Comparison of ENCODE assay signal across 9 cellular contexts in genomic region chr5:151093476-151093889, GRCh38. TPM values are rescaled to one million over a fixed set of nuclear protein-coding genes. Genes with fewer than 3 reads are reported as not detected.
DNase-seq lines count a peak whose midpoint lies in the region; ATAC-seq and TF ChIP-seq lines count a peak whose summit lies in the region.
"Had no signal": no experiment of that assay in that cellular context is flagged by ENCODE, and none has a peak within 500 bp of the region (broad histone marks: within the 10 kb centered on the region; RNA-seq: fewer than 3 reads in every experiment).

No MANE protein-coding gene starts in this region.

- DNase-seq in T-helper 1 cell, result no peak
- DNase-seq in HS-5 (ENCODE audit: low read depth), result peak; percentile 97
- DNase-seq in immature natural killer cell, result no peak
- DNase-seq in upper lobe of right lung, result no peak
- DNase-seq in RPMI8226, result no peak
- DNase-seq in stimulated activated CD4-positive, alpha-beta T cell treated with anti-CD3 and anti-CD28 coated beads, Interleukin-4, amount 100 ng/mL, for 4 hours, result no peak

- peak overlapping the region; percentile 79 for H3K27ac ChIP-seq in upper lobe of right lung
- H3K27ac ChIP-seq: 22Rv1 had no signal

- intact Hi-C loops in upper lobe of right lung (cut with DNase I), result no loop called here

- no peak for TF ChIP-seq CTCF in upper lobe of right lung (IDR thresholded peaks at IDR 0.05)

- peaks cover 16% of the 10 kb centered on the region for H3K36me3 Mint-ChIP-seq in T-helper 1 cell treated with Interleukin-12 subunit alpha and Interleukin-12 subunit beta and Interleukin-4 antibody, amounts not matched to agents 30 μg/mL and 1 μg/mL, for 36 hours (ENCODE audit: low read depth)
- H3K36me3 Mint-ChIP-seq in activated T-helper 17 cell treated with anti-CD3 and anti-CD28 coated beads, Interleukin-2, amount 50 U/mL, for 72 hours (ENCODE audit: low read depth), result peaks cover 40% of the 10 kb centered on the region
- H3K36me3 Mint-ChIP-seq in immature natural killer cell, result no peaks in the 10 kb centered on the region

- peak overlapping the region; percentile 88 for H3K27ac Mint-ChIP-seq in T-helper 1 cell treated with Interleukin-12 subunit alpha and Interleukin-12 subunit beta and Interleukin-4 antibody, amounts not matched to agents 30 μg/mL and 1 μg/mL, for 36 hours
- H3K27ac Mint-ChIP-seq in activated T-helper 17 cell treated with anti-CD3 and anti-CD28 coated beads, Interleukin-2, amount 50 U/mL, for 72 hours, result peak overlapping the region; percentile 95
- H3K27ac Mint-ChIP-seq in immature natural killer cell, result peak overlapping the region; percentile 85 to 98 (median 96)

- H3K4me1 Mint-ChIP-seq in T-helper 1 cell treated with Interleukin-12 subunit alpha and Interleukin-12 subunit beta and Interleukin-4 antibody, amounts not matched to agents 30 μg/mL and 1 μg/mL, for 36 hours (ENCODE audit: low read depth), result peaks cover 54% of the 10 kb centered on the region
- peaks cover 42% of the 10 kb centered on the region for H3K4me1 Mint-ChIP-seq in activated T-helper 17 cell treated with anti-CD3 and anti-CD28 coated beads, Interleukin-2, amount 50 U/mL, for 72 hours
- H3K4me1 Mint-ChIP-seq in immature natural killer cell, result peaks cover 70 to 71% of the 10 kb centered on the region in 2 donors

- H3K27me3 Mint-ChIP-seq in T-helper 1 cell treated with Interleukin-12 subunit alpha and Interleukin-12 subunit beta and Interleukin-4 antibody, amounts not matched to agents 30 μg/mL and 1 μg/mL, for 36 hours (ENCODE audit: low read depth), result peaks cover 11% of the 10 kb centered on the region
- H3K27me3 Mint-ChIP-seq in activated T-helper 17 cell treated with anti-CD3 and anti-CD28 coated beads, Interleukin-2, amount 50 U/mL, for 72 hours, result no peaks in the 10 kb centered on the region
- peaks cover 6 to 25% (median 20%) of the 10 kb centered on the region in 3 donors for H3K27me3 Mint-ChIP-seq in immature natural killer cell (ENCODE audit: low read depth in 3 of 3)

- no peaks in the 10 kb centered on the region for H3K9me3 Mint-ChIP-seq in T-helper 1 cell treated with Interleukin-12 subunit alpha and Interleukin-12 subunit beta and Interleukin-4 antibody, amounts not matched to agents 30 μg/mL and 1 μg/mL, for 36 hours
- H3K9me3 Mint-ChIP-seq in activated T-helper 17 cell treated with anti-CD3 and anti-CD28 coated beads, Interleukin-2, amount 50 U/mL, for 72 hours, result no peaks in the 10 kb centered on the region
- no peaks in the 10 kb centered on the region for H3K9me3 Mint-ChIP-seq in immature natural killer cell

- ATAC-seq in activated T-helper 17 cell treated with anti-CD3 and anti-CD28 coated beads, Interleukin-2, amount 50 U/mL, for 72 hours (replicated peaks), result peak; percentile 34
- peak; percentile 70 for ATAC-seq in upper lobe of right lung

- peak overlapping the region; percentile 74 for H3K4me3 Mint-ChIP-seq in T-helper 1 cell treated with Interleukin-12 subunit alpha and Interleukin-12 subunit beta and Interleukin-4 antibody, amounts not matched to agents 30 μg/mL and 1 μg/mL, for 36 hours
- peak overlapping the region; percentile 75 for H3K4me3 Mint-ChIP-seq in activated T-helper 17 cell treated with anti-CD3 and anti-CD28 coated beads, Interleukin-2, amount 50 U/mL, for 72 hours
- H3K4me3 Mint-ChIP-seq in immature natural killer cell, result peak overlapping the region; percentile 73 to 90 (median 81)

- peaks cover 66% of the 10 kb centered on the region for H3K4me1 ChIP-seq in upper lobe of right lung

- no peak overlapping the region for H3K4me3 ChIP-seq in upper lobe of right lung

- no peaks in the 10 kb centered on the region for H3K27me3 ChIP-seq in upper lobe of right lung

- H3K9me3 ChIP-seq in upper lobe of right lung, result no peaks in the 10 kb centered on the region

- no peaks in the 10 kb centered on the region for H3K36me3 ChIP-seq in upper lobe of right lung

RNA-seq across cellular contexts. Expression of gene TNIP1, which starts 12.6 kb away (rescaled TPM):
- total RNA-seq in activated T-helper 17 cell treated with anti-CD3 and anti-CD28 coated beads, Interleukin-2, amount 50 U/mL, for 72 hours, result 100 to 1,000 TPM; 316 to 609 TPM
- 10 to 100 TPM; 21.8 to 62.4 (median 40.2) TPM for polyA plus RNA-seq in immature natural killer cell
- 120 TPM for total RNA-seq in upper lobe of right lung
